ENCODE assay signal across 13 cellular contexts in genomic region chrX:115957862-115958490, GRCh38.
DNase-seq lines count a peak whose midpoint lies in the region; ATAC-seq and TF ChIP-seq lines count a peak whose summit lies in the region.
"Had no signal": no experiment of that assay in that cellular context is flagged by ENCODE, and none has a peak within 500 bp of the region (broad histone marks: within the 10 kb centered on the region; RNA-seq: fewer than 3 reads in every experiment).

No MANE protein-coding gene starts in this region.

- TF ChIP-seq CTCF in mammary epithelial cell (conservative IDR thresholded peaks at IDR 0.05 in 1 of 2, IDR thresholded peaks at IDR 0.05 in 1 of 2; ENCODE audit: extremely low read depth in 1 of 2, insufficient read depth in 1 of 2, low read depth in 1 of 2, low read length in 2 of 2) (peak; percentile 9 to 20), brain microvascular endothelial cell (IDR thresholded peaks at IDR 0.05; ENCODE audit: low read depth, low read length, missing control alignments) (no peak)

- no peaks in the 10 kb centered on the region for H3K9me3 ChIP-seq in mammary epithelial cell (replicated peaks; ENCODE audit: insufficient read depth, low read length)
- H3K9me3 ChIP-seq: left ventricle myocardium inferior, prostate gland, thyroid gland had no signal

- CTCF ChIA-PET in mammary epithelial cell (lab: Charles Lee; ENCODE audit: low non-redundant PET), result no interaction called here

- no peaks in the 10 kb centered on the region for H3K4me1 ChIP-seq in mammary epithelial cell (ENCODE audit: insufficient read depth, low read length)
- H3K4me1 ChIP-seq: left ventricle myocardium inferior, prostate gland, thyroid gland had no signal

- 75% methylated on average over 6 of the region's 11 CpGs for WGBS in mammary epithelial cell (ENCODE audit: low coverage, missing lambda C conversion rate)

- no peak overlapping the region for H3K4me2 ChIP-seq in mammary epithelial cell (ENCODE audit: insufficient read depth, low read depth, low read length)

- BruUV-seq in mammary epithelial cell (replicated peaks; lab: Mats Ljungman, UMichigan), result no TSS peak

- no peaks in the 10 kb centered on the region for H3K36me3 ChIP-seq in mammary epithelial cell (ENCODE audit: insufficient read depth, low read length)
- no peaks in the 10 kb centered on the region for H3K36me3 ChIP-seq in brain microvascular endothelial cell (replicated peaks)
- H3K36me3 ChIP-seq: left ventricle myocardium inferior, prostate gland, thyroid gland had no signal

- peaks cover 24% of the 10 kb centered on the region for H3K79me2 ChIP-seq in mammary epithelial cell (ENCODE audit: insufficient read depth, low read length)

- dilution Hi-C loops in mammary epithelial cell (cut with HindIII; ENCODE audit: low sequenced_read_pairs), result no loop called here

- H3K4me3 ChIP-seq in mammary epithelial cell (replicated peaks in 1 of 3; ENCODE audit: insufficient read depth in 1 of 3, low read depth in 2 of 3, low read length in 3 of 3) (no peak overlapping the region), brain microvascular endothelial cell (ENCODE audit: low read depth, low read length) (no peak overlapping the region)
- H3K4me3 ChIP-seq: left ventricle myocardium inferior, prostate gland, thyroid gland had no signal

- H3K27ac ChIP-seq in mammary epithelial cell (ENCODE audit: insufficient read depth, low read depth, low read length) (no peak overlapping the region), brain microvascular endothelial cell (no peak overlapping the region)
- H3K27ac ChIP-seq: left ventricle myocardium inferior, prostate gland, RWPE1, thyroid gland had no signal

- no peak overlapping the region for H3K9ac ChIP-seq in mammary epithelial cell (ENCODE audit: insufficient read depth, low read length)

- ATAC-seq in sciatic nerve, result peak; percentile 10
- ATAC-seq: activated T-helper 17 cell treated with anti-CD3 and anti-CD28 coated beads, Interleukin-2, amount 50 U/mL, for 72 hours had no signal

- intact Hi-C loops in mammary epithelial cell (cut with micrococcal nuclease), result no loop called here
- intact Hi-C loops in sciatic nerve (cut with DNase I), result no loop called here

- no peak overlapping the region for H2AFZ ChIP-seq in mammary epithelial cell (ENCODE audit: low read depth, low read length)

- in situ Hi-C loops in mammary epithelial cell (cut with MboI; ENCODE audit: low sequenced_read_pairs in 2 of 2) (no loop called here), brain microvascular endothelial cell (cut with HindIII; ENCODE audit: low pct_ligation_motif_present, low sequenced_read_pairs) (no loop called here)

- no peaks in the 10 kb centered on the region for H4K20me1 ChIP-seq in mammary epithelial cell (ENCODE audit: insufficient read depth, low read length)

- DNase-seq in NCI-H526 (lab: John Stamatoyannopoulos, UW) (peak; percentile 7 to 44), NCI-H526 treated with DMSO at 0.1 percent for 48 hours (lab: John Stamatoyannopoulos, UW) (no peak), NCI-H146 (lab: John Stamatoyannopoulos, UW) (peak; percentile 71), mammary epithelial cell (no peak), sciatic nerve (ENCODE audit: low spot score) (no peak), brain microvascular endothelial cell (no peak), HuH-7 (ENCODE audit: low spot score) (no peak)
- DNase-seq in central memory CD4-positive, alpha-beta T cell, result no peak
- DNase-seq: left ventricle myocardium inferior, thyroid gland had no signal

- H3K27me3 ChIP-seq in mammary epithelial cell (ENCODE audit: insufficient read depth, low read length) (no peaks in the 10 kb centered on the region), brain microvascular endothelial cell (replicated peaks) (no peaks in the 10 kb centered on the region)
- H3K27me3 ChIP-seq: thyroid gland had no signal

Comparison
In these comparisons a context has a peak if more than half of its experiments do, and no peak if none do; other contexts are left out.
1. DNase-seq: peak in NCI-H526 (2 of 2) and NCI-H146 (single experiment); none in NCI-H526 treated with DMSO at 0.1 percent for 48 hours (single experiment), mammary epithelial cell (single experiment), sciatic nerve (single experiment), central memory CD4-positive, alpha-beta T cell (single experiment), brain microvascular endothelial cell (single experiment) and HuH-7 (single experiment).